ENCODE assay signal across 12 cellular contexts in the genomic region with DNA sequence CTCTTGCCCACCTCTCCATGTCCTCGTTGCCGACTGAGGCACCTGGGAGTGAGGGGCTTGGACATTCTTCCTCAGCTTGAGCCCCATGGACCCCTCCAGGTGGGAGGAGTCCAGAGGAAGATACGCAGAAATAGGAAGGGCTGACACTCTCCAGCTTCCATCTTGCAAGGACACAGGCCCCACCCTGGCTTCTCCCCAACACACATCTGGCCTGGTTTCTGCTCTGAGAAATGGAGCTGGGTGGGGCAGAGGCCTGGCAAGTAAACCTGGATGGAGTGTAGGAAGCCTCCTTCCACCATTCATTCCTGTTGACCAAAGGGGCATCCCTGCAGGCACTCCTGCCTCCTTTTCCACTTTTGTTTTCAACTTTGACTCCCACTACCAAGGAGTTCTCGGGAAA.
"Had no signal": no experiment of that assay in that cellular context is flagged by ENCODE, and none has a peak within 500 bp of the region (broad histone marks: within the 10 kb centered on the region; RNA-seq: fewer than 3 reads in every experiment).

No MANE protein-coding gene starts in this region.

- H3K36me3 ChIP-seq: adrenal gland, prostate gland had no signal

- H3K4me1 ChIP-seq: adrenal gland had no signal

- ATAC-seq: activated CD4-positive, CD25-positive, alpha-beta regulatory T cell treated with anti-CD3 and anti-CD28 coated beads, Interleukin-2, amount 50 U/mL, for 24 hours; sciatic nerve had no signal

- H3K9me3 ChIP-seq: adrenal gland, prostate gland had no signal

- H3K27me3 ChIP-seq: adrenal gland had no signal

- H3K27ac ChIP-seq: adrenal gland had no signal

- H3K4me3 ChIP-seq: adrenal gland, prostate gland had no signal

- DNase-seq: activated CD4-positive, alpha-beta T cell treated with anti-CD3 and anti-CD28 coated beads, Interleukin-2, amount 50 U/mL, for 4 hours; activated naive CD4-positive, alpha-beta T cell treated with anti-CD3 and anti-CD28 coated beads, Interleukin-2, amount 50 U/mL, for 16 hours; activated T-cell treated with anti-CD3 and anti-CD28 coated beads, Interleukin-2, amount 50 U/mL, for 1 hour; adrenal gland; hypothalamus; left cardiac atrium; SIG-M5; stimulated activated CD4-positive, alpha-beta T cell treated with anti-CD3 and anti-CD28 coated beads, Interleukin-12 subunit alpha, Interleukin-12 subunit beta, amount 100 ng/mL, for 4 hours; stimulated activated naive CD4-positive, alpha-beta T cell treated with Interleukin-2 at 50 U/mL for 16 hours had no signal
